ENCODE assay signal across 31 cellular contexts in the genomic region with DNA sequence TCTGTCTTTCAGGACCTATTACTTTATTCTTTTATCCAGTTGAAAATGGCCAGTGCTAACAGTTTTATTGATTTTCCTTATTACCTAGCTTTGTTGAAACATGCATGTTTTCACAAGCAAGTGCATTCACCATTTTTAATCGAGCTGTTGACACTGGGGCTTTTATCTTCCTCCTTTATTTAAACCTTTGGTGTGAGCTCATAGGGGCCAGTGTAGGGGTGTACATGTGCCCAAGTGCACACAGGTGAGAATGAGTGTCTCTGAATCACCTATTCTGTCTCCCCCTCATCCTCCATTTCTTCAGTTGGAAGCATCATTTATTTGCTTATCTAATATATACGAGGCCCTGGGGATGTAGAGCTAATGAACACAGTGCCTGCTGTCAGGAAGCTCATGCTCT.
DNase-seq lines count a peak whose midpoint lies in the region; ATAC-seq, FAIRE-seq and TF ChIP-seq lines count a peak whose summit lies in the region.
"Had no signal": no experiment of that assay in that cellular context is flagged by ENCODE, and none has a peak within 500 bp of the region (broad histone marks: within the 10 kb centered on the region; RNA-seq: fewer than 3 reads in every experiment).

No MANE protein-coding gene starts in this region.

- RAD21 ChIA-PET in GM12878 (lab: Charles Lee; ENCODE audit: unreplicated experiment) = interaction anchor here (1.1 to 7.6 kb wide), 10 partner anchors 8 to 201 kb away, joined by 3 to 111 read pairs (median 8); no protein-coding TSS in a partner anchor

- H3K4me3 ChIP-seq in BLaER1 treated with 17β-estradiol and CSF1 and Interleukin-3, amounts not matched to agents 10 nM and 100 nM = no peak overlapping the region; a peak in 1 of 20 replicates
- H3K4me3 ChIP-seq in GM12878 = no peak overlapping the region
- H3K4me3 ChIP-seq: ovary, testis, uterus had no signal

- CTCF ChIA-PET in GM12878 (lab: Yijun Ruan, JAX) = interaction anchor here (0.8 to 4.7 kb wide), 7 partner anchors 9 to 206 kb away, joined by 4 to 25 read pairs (median 6); no protein-coding TSS in a partner anchor

- no peak overlapping the region for H3K9ac ChIP-seq in BLaER1 treated with 17β-estradiol and CSF1 and Interleukin-3, amounts not matched to agents 10 nM and 100 nM
- H3K9ac ChIP-seq in GM12878 (ENCODE audit: control insufficient read depth, insufficient read depth, low read length) = no peak overlapping the region

- WGBS in GM12878 (ENCODE audit: insufficient coverage, insufficient replicate concordance, low lambda C conversion rate, missing lambda C conversion rate) = 76% methylated on average over 2 of the region's 2 CpGs

- TF ChIP-seq RAD21 in GM12878 (IDR thresholded peaks at IDR 0.05; ENCODE audit: insufficient read depth, low read depth, low read length) = no peak

- no TSS peak for BruUV-seq in GM12878 (replicated peaks; lab: Mats Ljungman, UMichigan)

- in situ Hi-C loops in GM12878 (cut with MboI) = no loop called here

- H3K9me3 ChIP-seq in BLaER1 treated with 17β-estradiol and CSF1 and Interleukin-3, amounts not matched to agents 10 nM and 100 nM (replicated peaks in 1 of 11) = peaks cover 0 to 43% (median 0%) of the 10 kb centered on the region in 11 experiments; a peak in 6 of 22 replicates
- peaks cover 4% of the 10 kb centered on the region; the same call in 2 of the 3 replicates for H3K9me3 ChIP-seq in GM12878 (replicated peaks; ENCODE audit: control insufficient read depth, insufficient read depth, low read length)
- H3K9me3 ChIP-seq: ovary, testis, uterus had no signal

- no peaks in the 10 kb centered on the region; the same call in 1 of the 2 replicates for H3K79me2 ChIP-seq in GM12878 (ENCODE audit: control insufficient read depth, insufficient read depth, low read length)

- peak overlapping the region in 3 of 11 experiments; percentile 37 to 53 (median 41); a peak in 3 of 22 replicates for H3K27ac ChIP-seq in BLaER1 treated with 17β-estradiol and CSF1 and Interleukin-3, amounts not matched to agents 10 nM and 100 nM
- H3K27ac ChIP-seq in GM12878 (ENCODE audit: control insufficient read depth, insufficient read depth) = peak overlapping the region; percentile 27; the same call in 1 of the 2 replicates
- H3K27ac ChIP-seq: HL-60, ovary, testis, uterus had no signal

- DNase-seq in NCI-H1436 (lab: John Stamatoyannopoulos, UW) (peak; percentile 42), NCI-H1436 treated with DMSO at 0.1 percent for 48 hours (lab: John Stamatoyannopoulos, UW) (no peak), NCI-H345 treated with DMSO at 0.1 percent for 48 hours (lab: John Stamatoyannopoulos, UW; ENCODE audit: unreplicated experiment) (peak; percentile 66), GM12878 (ENCODE audit: low read depth, low spot score) (no peak), T1000 (lab: John Stamatoyannopoulos, UW) (no peak), HTR-8/SVneo (ENCODE audit: insufficient read length, low spot score) (no peak)
- DNase-seq: activated CD8-positive, alpha-beta memory T cell treated with anti-CD3 and anti-CD28 coated beads for 24 hours; activated naive CD4-positive, alpha-beta T cell treated with anti-CD3 and anti-CD28 coated beads, Interleukin-2, amount 10 ng/mL, durations not matched to agents 7 days and 5 days; activated T-cell treated with anti-CD3 and anti-CD28 coated beads, Interleukin-2, amount 50 U/mL, for 48 hours; AML-193; caudate nucleus; CD8-positive, alpha-beta memory T cell; DND-41; endodermal cell; H7; hypothalamus; left ventricle myocardium superior; NCI-H1105; ovary; SHP77 treated with DMSO at 0.1 percent for 48 hours; stimulated activated CD4-positive, alpha-beta T cell treated with anti-CD3 and anti-CD28 coated beads, Interleukin-12 subunit alpha, Interleukin-12 subunit beta, amount 100 ng/mL, for 4 hours; stimulated activated CD4-positive, alpha-beta T cell treated with anti-CD3 and anti-CD28 coated beads, Interleukin-4, amount 100 ng/mL, for 24 hours; stimulated activated naive CD4-positive, alpha-beta T cell treated with Interleukin-2 at 50 U/mL for 16 hours; testis; uterus had no signal

- POLR2A ChIA-PET in GM12878 (lab: Charles Lee) = interaction anchor here (0.5 to 5.7 kb wide), 8 partner anchors 9 to 38 kb away, joined by 3 to 77 read pairs (median 4); no protein-coding TSS in a partner anchor

- TF ChIP-seq EP300 in GM12878 (IDR thresholded peaks at IDR 0.05; ENCODE audit: borderline replicate concordance in 1 of 2, control insufficient read depth in 1 of 2, low read depth in 2 of 2, low read length in 2 of 2) = no peak

- FAIRE-seq in GM12878 (lab: Jason Lieb, UNC) (no peak), HTR-8/SVneo (lab: Jason Lieb, UNC) (no peak)
- FAIRE-seq: A204.1, HepG2, TTC549 had no signal

- intact Hi-C loops in GM12878 (cut with micrococcal nuclease; ENCODE audit: unreplicated experiment) = no loop called here

- H2AFZ ChIP-seq in GM12878 (ENCODE audit: control insufficient read depth, low read depth, low read length) = no peak overlapping the region

- no peak for ATAC-seq in GM12878
- no peak for ATAC-seq in HG02642 (IDR thresholded peaks at IDR 0.05; ENCODE audit: poor library complexity, unreplicated experiment)
- ATAC-seq: HepG2, left ventricle myocardium superior had no signal

- no peaks in the 10 kb centered on the region for H3K27me3 ChIP-seq in BLaER1 treated with 17β-estradiol and CSF1 and Interleukin-3, amounts not matched to agents 10 nM and 100 nM
- no peaks in the 10 kb centered on the region for H3K27me3 ChIP-seq in GM12878 (replicated peaks in 1 of 2; ENCODE audit: control insufficient read depth in 2 of 2, insufficient read depth in 2 of 2, low read length in 1 of 2)
- H3K27me3 ChIP-seq: ovary, testis, uterus had no signal

- no peak for TF ChIP-seq POLR2A in GM12878 (IDR thresholded peaks at IDR 0.05; ENCODE audit: low read depth, low read length)

- H4K20me1 ChIP-seq in BLaER1 treated with 17β-estradiol and CSF1 and Interleukin-3, amounts not matched to agents 10 nM and 100 nM = peaks cover 0 to 38% (median 0%) of the 10 kb centered on the region in 11 experiments; a peak in 4 of 22 replicates
- no peaks in the 10 kb centered on the region for H4K20me1 ChIP-seq in GM12878 (ENCODE audit: control insufficient read depth, insufficient read depth)

- no peak for TF ChIP-seq CTCF in GM12878 (IDR thresholded peaks at IDR 0.05 in 2 of 3, conservative IDR thresholded peaks at IDR 0.05 in 1 of 3; ENCODE audit: control insufficient read depth in 2 of 3, extremely low read depth in 1 of 3, insufficient read depth in 1 of 3, low read depth in 3 of 3, low read length in 3 of 3)

- peak overlapping the region in 10 of 11 experiments; percentile 44 to 79 (median 71); a peak in 20 of 22 replicates for H3K4me2 ChIP-seq in BLaER1 treated with 17β-estradiol and CSF1 and Interleukin-3, amounts not matched to agents 10 nM and 100 nM
- no peak overlapping the region for H3K4me2 ChIP-seq in GM12878 (ENCODE audit: control insufficient read depth, insufficient read depth)

- SMC1A ChIA-PET in GM12878 (lab: Charles Lee; ENCODE audit: uncharacterized antibody, unreplicated experiment) = interaction anchor here (0.6 to 12.5 kb wide), 14 partner anchors 8 to 274 kb away, joined by 3 to 246 read pairs (median 4); no protein-coding TSS in a partner anchor

- peaks cover 25 to 88% (median 64%) of the 10 kb centered on the region in 10 experiments for H3K4me1 ChIP-seq in BLaER1 treated with 17β-estradiol and CSF1 and Interleukin-3, amounts not matched to agents 10 nM and 100 nM
- peaks cover 28% of the 10 kb centered on the region for H3K4me1 ChIP-seq in GM12878 (ENCODE audit: control insufficient read depth, insufficient read depth, low read length)
- H3K4me1 ChIP-seq: testis, uterus had no signal

- peaks cover 4 to 88% (median 73%) of the 10 kb centered on the region in 11 experiments; a peak in 18 of 22 replicates for H3K36me3 ChIP-seq in BLaER1 treated with 17β-estradiol and CSF1 and Interleukin-3, amounts not matched to agents 10 nM and 100 nM
- H3K36me3 ChIP-seq in GM12878 (ENCODE audit: control insufficient read depth in 2 of 2, insufficient read depth in 2 of 2, low read length in 1 of 2) = peaks cover 2 to 5% of the 10 kb centered on the region in 2 experiments; a peak in 3 of 4 replicates
- H3K36me3 ChIP-seq: ovary, uterus had no signal

TF ChIP-seq in GM12878, 131 proteins besides CTCF, POLR2A, EP300 and RAD21:
- TF ChIP-seq, protein P1, sequence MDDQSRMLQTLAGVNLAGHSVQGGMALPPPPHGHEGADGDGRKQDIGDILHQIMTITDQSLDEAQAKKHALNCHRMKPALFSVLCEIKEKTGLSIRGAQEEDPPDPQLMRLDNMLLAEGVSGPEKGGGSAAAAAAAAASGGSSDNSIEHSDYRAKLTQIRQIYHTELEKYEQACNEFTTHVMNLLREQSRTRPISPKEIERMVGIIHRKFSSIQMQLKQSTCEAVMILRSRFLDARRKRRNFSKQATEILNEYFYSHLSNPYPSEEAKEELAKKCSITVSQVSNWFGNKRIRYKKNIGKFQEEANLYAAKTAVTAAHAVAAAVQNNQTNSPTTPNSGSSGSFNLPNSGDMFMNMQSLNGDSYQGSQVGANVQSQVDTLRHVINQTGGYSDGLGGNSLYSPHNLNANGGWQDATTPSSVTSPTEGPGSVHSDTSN (IDR thresholded peaks at IDR 0.05; ENCODE audit: insufficient replicate concordance, low read depth, low read length) = no peak

Comparison
In these comparisons a context has a peak if more than half of its experiments do, and no peak if none do; other contexts are left out.
1. DNase-seq: peak in NCI-H1436 (single experiment) and NCI-H345 treated with DMSO at 0.1 percent for 48 hours (single experiment); none in NCI-H1436 treated with DMSO at 0.1 percent for 48 hours (single experiment), GM12878 (single experiment), T1000 (single experiment) and HTR-8/SVneo (single experiment).